ENCODE assay signal across 1 cellular context in genomic region chr1:23384312-23385058, GRCh38.
TF ChIP-seq lines count a peak whose summit lies in the region.

No MANE protein-coding gene starts in this region.

TF ChIP-seq in K562, 482 proteins besides CTCF, POLR2A, EP300 and RAD21 (continued from another document and continues in another):
- TF ChIP-seq PHF21A (IDR thresholded peaks at IDR 0.05; ENCODE audit: borderline replicate concordance, low read depth) (no peak), SP1 (CRISPR knock-in tag; IDR thresholded peaks at IDR 0.05) (0 out of 2 replicates have a peak, but pooled peaks have one; percentile 24), SMARCA5 (IDR thresholded peaks at IDR 0.05) (0 out of 2 replicates have a peak, but pooled peaks have one; percentile 76), SAP30 (IDR thresholded peaks at IDR 0.05; ENCODE audit: borderline replicate concordance, insufficient read depth, low read depth, low read length, poor library complexity, severe bottlenecking) (no peak), EWSR1 (IDR thresholded peaks at IDR 0.05; ENCODE audit: borderline replicate concordance, low read depth, partially characterized antibody) (no peak), HDAC1 (IDR thresholded peaks at IDR 0.05) (0 out of 4 replicates have a peak, but pooled peaks of 1 of the 2 experiments have one; percentile 27), ARNT (IDR thresholded peaks at IDR 0.05) (0 out of 4 replicates have a peak, but pooled peaks of 1 of the 2 experiments have one; percentile 60), RBM25 (IDR thresholded peaks at IDR 0.05; ENCODE audit: low read depth, low read length, severe bottlenecking) (peak; percentile 88), ZNF785 (CRISPR knock-in tag; IDR thresholded peaks at IDR 0.05) (no peak), ELF4 (CRISPR knock-in tag; IDR thresholded peaks at IDR 0.05) (no peak), TRIM24 (IDR thresholded peaks at IDR 0.05) (0 out of 4 replicates have a peak, but pooled peaks of 1 of the 2 experiments have one; percentile 12), TAF7 (tag; IDR thresholded peaks at IDR 0.05) (peak; percentile 43; the same call in 1 of the 2 replicates), LEF1 (IDR thresholded peaks at IDR 0.05) (peak; percentile 25; the same call in 1 of the 2 replicates), CHCHD3 (CRISPR knock-in tag; IDR thresholded peaks at IDR 0.05) (no peak), EHMT2 (IDR thresholded peaks at IDR 0.05) (peak; percentile 53; the same call in 1 of the 2 replicates), SMAD2 (IDR thresholded peaks at IDR 0.05; ENCODE audit: low read depth, low read length) (no peak), KLF13 (tag; IDR thresholded peaks at IDR 0.05; ENCODE audit: borderline replicate concordance, low read depth) (no peak), FOXA3 (CRISPR knock-in tag; conservative IDR thresholded peaks at IDR 0.05 in 1 of 2, IDR thresholded peaks at IDR 0.05 in 1 of 2) (0 out of 4 replicates have a peak, but pooled peaks of 1 of the 2 experiments have one; percentile 41), ZNF133 (CRISPR knock-in tag; IDR thresholded peaks at IDR 0.05) (no peak), ZNF764 (CRISPR knock-in tag; IDR thresholded peaks at IDR 0.05; ENCODE audit: low read depth) (no peak), NELFE (IDR thresholded peaks at IDR 0.05; ENCODE audit: insufficient read depth, insufficient read length) (no peak), NCOR1 (IDR thresholded peaks at IDR 0.05) (no peak), ZNF280B (CRISPR knock-in tag; IDR thresholded peaks at IDR 0.05) (no peak), ETV5 (CRISPR knock-in tag; IDR thresholded peaks at IDR 0.05; ENCODE audit: low read depth) (peak; percentile 57; the same call in 1 of the 2 replicates), DMBX1 (CRISPR knock-in tag; IDR thresholded peaks at IDR 0.05; ENCODE audit: borderline replicate concordance) (peak; percentile 31; the same call in 1 of the 2 replicates), CTBP1 (IDR thresholded peaks at IDR 0.05; ENCODE audit: borderline replicate concordance) (peak; percentile 86), SOX6 (IDR thresholded peaks at IDR 0.05) (peak; percentile 11; the same call in 1 of the 2 replicates), NBN (IDR thresholded peaks at IDR 0.05; ENCODE audit: low read depth) (peak; percentile 50; the same call in 1 of the 2 replicates), SMARCE1 (IDR thresholded peaks at IDR 0.05) (peak; percentile 91), PKNOX1 (IDR thresholded peaks at IDR 0.05) (peak; percentile 74), FOSL1 (tag; conservative IDR thresholded peaks at IDR 0.05) (peak; percentile 94), ZNF584 (CRISPR knock-in tag; IDR thresholded peaks at IDR 0.05; ENCODE audit: low read depth) (peak; percentile 69; the same call in 1 of the 2 replicates), PML (IDR thresholded peaks at IDR 0.05; ENCODE audit: low read length) (no peak), SMARCC2 (IDR thresholded peaks at IDR 0.05; ENCODE audit: low read depth) (peak; percentile 69; the same call in 1 of the 2 replicates), CEBPB (tag; IDR thresholded peaks at IDR 0.05) (peak; percentile 56; the same call in 1 of the 2 replicates), ZEB2 (IDR thresholded peaks at IDR 0.05) (0 out of 2 replicates have a peak, but pooled peaks have one; percentile 64), CEBPG (CRISPR knock-in tag; IDR thresholded peaks at IDR 0.05) (no peak), CEBPG (tag; conservative IDR thresholded peaks at IDR 0.05 in 1 of 2, IDR thresholded peaks at IDR 0.05 in 1 of 2) (peak in 1 of 2 experiments; percentile 61; a peak in 2 of 4 replicates), DDX20 (tag; IDR thresholded peaks at IDR 0.05; ENCODE audit: low read depth) (no peak), CBX1 (IDR thresholded peaks at IDR 0.05; ENCODE audit: low read depth) (no peak), TCF7 (IDR thresholded peaks at IDR 0.05; ENCODE audit: borderline replicate concordance) (no peak), HLTF (IDR thresholded peaks at IDR 0.05) (0 out of 2 replicates have a peak, but pooled peaks have one; percentile 46), ZNF444 (CRISPR knock-in tag; IDR thresholded peaks at IDR 0.05) (no peak), ETV1 (tag; conservative IDR thresholded peaks at IDR 0.05; ENCODE audit: low read depth) (peak; percentile 80), ATF7 (IDR thresholded peaks at IDR 0.05) (0 out of 2 replicates have a peak, but pooled peaks have one; percentile 22), NFATC3 (IDR thresholded peaks at IDR 0.05) (no peak), MAFG (tag; conservative IDR thresholded peaks at IDR 0.05) (0 out of 2 replicates have a peak, but pooled peaks have one; percentile 8), HDAC2 (IDR thresholded peaks at IDR 0.05) (peak; percentile 63; the same call in 1 of the 2 replicates), CBFA2T3 (IDR thresholded peaks at IDR 0.05) (peak; percentile 29; the same call in 1 of the 2 replicates), SPI1 (IDR thresholded peaks at IDR 0.05; ENCODE audit: borderline replicate concordance, low read depth, low read length) (peak; percentile 97), ZNF143 (CRISPR knock-in tag; IDR thresholded peaks at IDR 0.05) (no peak)
- TF ChIP-seq, protein P1, sequence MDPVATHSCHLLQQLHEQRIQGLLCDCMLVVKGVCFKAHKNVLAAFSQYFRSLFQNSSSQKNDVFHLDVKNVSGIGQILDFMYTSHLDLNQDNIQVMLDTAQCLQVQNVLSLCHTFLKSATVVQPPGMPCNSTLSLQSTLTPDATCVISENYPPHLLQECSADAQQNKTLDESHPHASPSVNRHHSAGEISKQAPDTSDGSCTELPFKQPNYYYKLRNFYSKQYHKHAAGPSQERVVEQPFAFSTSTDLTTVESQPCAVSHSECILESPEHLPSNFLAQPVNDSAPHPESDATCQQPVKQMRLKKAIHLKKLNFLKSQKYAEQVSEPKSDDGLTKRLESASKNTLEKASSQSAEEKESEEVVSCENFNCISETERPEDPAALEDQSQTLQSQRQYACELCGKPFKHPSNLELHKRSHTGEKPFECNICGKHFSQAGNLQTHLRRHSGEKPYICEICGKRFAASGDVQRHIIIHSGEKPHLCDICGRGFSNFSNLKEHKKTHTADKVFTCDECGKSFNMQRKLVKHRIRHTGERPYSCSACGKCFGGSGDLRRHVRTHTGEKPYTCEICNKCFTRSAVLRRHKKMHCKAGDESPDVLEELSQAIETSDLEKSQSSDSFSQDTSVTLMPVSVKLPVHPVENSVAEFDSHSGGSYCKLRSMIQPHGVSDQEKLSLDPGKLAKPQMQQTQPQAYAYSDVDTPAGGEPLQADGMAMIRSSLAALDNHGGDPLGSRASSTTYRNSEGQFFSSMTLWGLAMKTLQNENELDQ (CRISPR knock-in tag; IDR thresholded peaks at IDR 0.05; ENCODE audit: borderline replicate concordance): no peak
- TF ChIP-seq, protein P2, sequence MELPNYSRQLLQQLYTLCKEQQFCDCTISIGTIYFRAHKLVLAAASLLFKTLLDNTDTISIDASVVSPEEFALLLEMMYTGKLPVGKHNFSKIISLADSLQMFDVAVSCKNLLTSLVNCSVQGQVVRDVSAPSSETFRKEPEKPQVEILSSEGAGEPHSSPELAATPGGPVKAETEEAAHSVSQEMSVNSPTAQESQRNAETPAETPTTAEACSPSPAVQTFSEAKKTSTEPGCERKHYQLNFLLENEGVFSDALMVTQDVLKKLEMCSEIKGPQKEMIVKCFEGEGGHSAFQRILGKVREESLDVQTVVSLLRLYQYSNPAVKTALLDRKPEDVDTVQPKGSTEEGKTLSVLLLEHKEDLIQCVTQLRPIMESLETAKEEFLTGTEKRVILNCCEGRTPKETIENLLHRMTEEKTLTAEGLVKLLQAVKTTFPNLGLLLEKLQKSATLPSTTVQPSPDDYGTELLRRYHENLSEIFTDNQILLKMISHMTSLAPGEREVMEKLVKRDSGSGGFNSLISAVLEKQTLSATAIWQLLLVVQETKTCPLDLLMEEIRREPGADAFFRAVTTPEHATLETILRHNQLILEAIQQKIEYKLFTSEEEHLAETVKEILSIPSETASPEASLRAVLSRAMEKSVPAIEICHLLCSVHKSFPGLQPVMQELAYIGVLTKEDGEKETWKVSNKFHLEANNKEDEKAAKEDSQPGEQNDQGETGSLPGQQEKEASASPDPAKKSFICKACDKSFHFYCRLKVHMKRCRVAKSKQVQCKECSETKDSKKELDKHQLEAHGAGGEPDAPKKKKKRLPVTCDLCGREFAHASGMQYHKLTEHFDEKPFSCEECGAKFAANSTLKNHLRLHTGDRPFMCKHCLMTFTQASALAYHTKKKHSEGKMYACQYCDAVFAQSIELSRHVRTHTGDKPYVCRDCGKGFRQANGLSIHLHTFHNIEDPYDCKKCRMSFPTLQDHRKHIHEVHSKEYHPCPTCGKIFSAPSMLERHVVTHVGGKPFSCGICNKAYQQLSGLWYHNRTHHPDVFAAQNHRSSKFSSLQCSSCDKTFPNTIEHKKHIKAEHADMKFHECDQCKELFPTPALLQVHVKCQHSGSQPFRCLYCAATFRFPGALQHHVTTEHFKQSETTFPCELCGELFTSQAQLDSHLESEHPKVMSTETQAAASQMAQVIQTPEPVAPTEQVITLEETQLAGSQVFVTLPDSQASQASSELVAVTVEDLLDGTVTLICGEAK (IDR thresholded peaks at IDR 0.05): peak; percentile 65; the same call in 1 of the 2 replicates
- TF ChIP-seq, protein P2 (CRISPR knock-in tag; IDR thresholded peaks at IDR 0.05): no peak
- TF ChIP-seq, protein P3, sequence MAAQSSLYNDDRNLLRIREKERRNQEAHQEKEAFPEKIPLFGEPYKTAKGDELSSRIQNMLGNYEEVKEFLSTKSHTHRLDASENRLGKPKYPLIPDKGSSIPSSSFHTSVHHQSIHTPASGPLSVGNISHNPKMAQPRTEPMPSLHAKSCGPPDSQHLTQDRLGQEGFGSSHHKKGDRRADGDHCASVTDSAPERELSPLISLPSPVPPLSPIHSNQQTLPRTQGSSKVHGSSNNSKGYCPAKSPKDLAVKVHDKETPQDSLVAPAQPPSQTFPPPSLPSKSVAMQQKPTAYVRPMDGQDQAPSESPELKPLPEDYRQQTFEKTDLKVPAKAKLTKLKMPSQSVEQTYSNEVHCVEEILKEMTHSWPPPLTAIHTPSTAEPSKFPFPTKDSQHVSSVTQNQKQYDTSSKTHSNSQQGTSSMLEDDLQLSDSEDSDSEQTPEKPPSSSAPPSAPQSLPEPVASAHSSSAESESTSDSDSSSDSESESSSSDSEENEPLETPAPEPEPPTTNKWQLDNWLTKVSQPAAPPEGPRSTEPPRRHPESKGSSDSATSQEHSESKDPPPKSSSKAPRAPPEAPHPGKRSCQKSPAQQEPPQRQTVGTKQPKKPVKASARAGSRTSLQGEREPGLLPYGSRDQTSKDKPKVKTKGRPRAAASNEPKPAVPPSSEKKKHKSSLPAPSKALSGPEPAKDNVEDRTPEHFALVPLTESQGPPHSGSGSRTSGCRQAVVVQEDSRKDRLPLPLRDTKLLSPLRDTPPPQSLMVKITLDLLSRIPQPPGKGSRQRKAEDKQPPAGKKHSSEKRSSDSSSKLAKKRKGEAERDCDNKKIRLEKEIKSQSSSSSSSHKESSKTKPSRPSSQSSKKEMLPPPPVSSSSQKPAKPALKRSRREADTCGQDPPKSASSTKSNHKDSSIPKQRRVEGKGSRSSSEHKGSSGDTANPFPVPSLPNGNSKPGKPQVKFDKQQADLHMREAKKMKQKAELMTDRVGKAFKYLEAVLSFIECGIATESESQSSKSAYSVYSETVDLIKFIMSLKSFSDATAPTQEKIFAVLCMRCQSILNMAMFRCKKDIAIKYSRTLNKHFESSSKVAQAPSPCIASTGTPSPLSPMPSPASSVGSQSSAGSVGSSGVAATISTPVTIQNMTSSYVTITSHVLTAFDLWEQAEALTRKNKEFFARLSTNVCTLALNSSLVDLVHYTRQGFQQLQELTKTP (IDR thresholded peaks at IDR 0.05; ENCODE audit: low read depth in 1 of 2, partially characterized antibody in 2 of 2): peak in 1 of 2 experiments; percentile 19
